ENCODE assay signal across 10 cellular contexts in genomic region chr10:102620615-102621417, GRCh38. TPM values are rescaled to one million over a fixed set of nuclear protein-coding genes. Genes with fewer than 3 reads are reported as not detected.
A peak's percentile ranks its signal among the peaks of the same experiment; 100 is the strongest.
DNase-seq lines count a peak whose midpoint lies in the region; ATAC-seq and TF ChIP-seq lines count a peak whose summit lies in the region.
"Had no signal": no experiment of that assay in that cellular context is flagged by ENCODE, and none has a peak within 500 bp of the region (broad histone marks: within the 10 kb centered on the region; RNA-seq: fewer than 3 reads in every experiment).

No MANE protein-coding gene starts in this region.

- peak overlapping the region; percentile 7 for H3K4me2 ChIP-seq in Loucy (ENCODE audit: low read depth, low read length, poor library complexity, severe bottlenecking)

- no peaks in the 10 kb centered on the region for H3K9me2 ChIP-seq in Loucy (replicated peaks; ENCODE audit: low read depth, low read length)

- H3K27me3 ChIP-seq in Loucy (ENCODE audit: insufficient read depth, low read length, poor library complexity, severe bottlenecking): no peaks in the 10 kb centered on the region
- no peaks in the 10 kb centered on the region for H3K27me3 ChIP-seq in dorsolateral prefrontal cortex
- H3K27me3 ChIP-seq in lower lobe of right lung (ENCODE audit: low read depth): no peaks in the 10 kb centered on the region
- no peaks in the 10 kb centered on the region for H3K27me3 ChIP-seq in stomach

- TF ChIP-seq CTCF in Loucy (conservative IDR thresholded peaks at IDR 0.05; ENCODE audit: low read length): no peak
- TF ChIP-seq CTCF in dorsolateral prefrontal cortex (IDR thresholded peaks at IDR 0.05 in 54 of 56, conservative IDR thresholded peaks at IDR 0.05 in 2 of 56; ENCODE audit: low read depth in 1 of 56, partially characterized antibody in 56 of 56): no peak
- TF ChIP-seq CTCF in lower lobe of right lung (IDR thresholded peaks at IDR 0.05): no peak
- TF ChIP-seq CTCF in stomach (IDR thresholded peaks at IDR 0.05): no peak

- H3K9me3 Mint-ChIP-seq in activated naive CD4-positive, alpha-beta T cell treated with anti-CD3 and anti-CD28 coated beads, Interleukin-2, amount 10 ng/mL, durations not matched to agents 7 days and 5 days: no peaks in the 10 kb centered on the region

- CTCF ChIA-PET in activated naive CD4-positive, alpha-beta T cell treated with anti-CD3 and anti-CD28 coated beads, Interleukin-2, amount 10 ng/mL, durations not matched to agents 7 days and 5 days (lab: Charles Lee): no interaction called here

- no peaks in the 10 kb centered on the region for H3K4me1 Mint-ChIP-seq in activated naive CD4-positive, alpha-beta T cell treated with anti-CD3 and anti-CD28 coated beads, Interleukin-2, amount 10 ng/mL, durations not matched to agents 7 days and 5 days

- peak overlapping the region in 58 of 59 donors; percentile 30 to 94 (median 85) for H3K27ac ChIP-seq in dorsolateral prefrontal cortex
- peak overlapping the region; percentile 70 for H3K27ac ChIP-seq in lower lobe of right lung
- H3K27ac ChIP-seq in stomach: peak overlapping the region; percentile 23 to 69 (median 57)

- no peak overlapping the region for H3K27ac Mint-ChIP-seq in activated naive CD4-positive, alpha-beta T cell treated with anti-CD3 and anti-CD28 coated beads, Interleukin-2, amount 10 ng/mL, durations not matched to agents 7 days and 5 days

- peaks cover 4% of the 10 kb centered on the region; the same call in 1 of the 2 replicates for H3F3A ChIP-seq in Loucy (ENCODE audit: low read depth)

- H3K4me3 ChIP-seq in Loucy (ENCODE audit: low read length, poor library complexity, severe bottlenecking): no peak overlapping the region
- H3K4me3 ChIP-seq in dorsolateral prefrontal cortex: no peak overlapping the region
- no peak overlapping the region for H3K4me3 ChIP-seq in lower lobe of right lung
- H3K4me3 ChIP-seq in stomach: no peak overlapping the region

- H3K4me1 ChIP-seq in Loucy (ENCODE audit: insufficient read depth, low read length, poor library complexity, severe bottlenecking) (peaks cover 34% of the 10 kb centered on the region), lower lobe of right lung (peaks cover 71% of the 10 kb centered on the region), stomach (peaks cover 31 to 69% (median 58%) of the 10 kb centered on the region in 4 donors)

- H3K79me2 ChIP-seq in Loucy (ENCODE audit: insufficient read depth, low read length): no peaks in the 10 kb centered on the region

- H3K9me3 ChIP-seq in Loucy (ENCODE audit: insufficient read depth, low read depth, low read length) (no peaks in the 10 kb centered on the region), lower lobe of right lung (no peaks in the 10 kb centered on the region), stomach (no peaks in the 10 kb centered on the region)

- TF ChIP-seq EP300 in stomach (IDR thresholded peaks at IDR 0.05): no peak

- no peak for TF ChIP-seq POLR2A in stomach (IDR thresholded peaks at IDR 0.05)

- no peak overlapping the region for H2AFZ ChIP-seq in Loucy (ENCODE audit: low read length)

- 60 to 75% (median 69%) methylated on average over 10 to 14 of the region's 14 CpGs for WGBS in stomach, 5 donors

- H3K9ac ChIP-seq in Loucy (ENCODE audit: low read depth, low read length, poor library complexity, severe bottlenecking): peak overlapping the region; percentile 40

- H3K27me3 Mint-ChIP-seq in activated naive CD4-positive, alpha-beta T cell treated with anti-CD3 and anti-CD28 coated beads, Interleukin-2, amount 10 ng/mL, durations not matched to agents 7 days and 5 days: no peaks in the 10 kb centered on the region

- peaks cover 7% of the 10 kb centered on the region for H3K36me3 Mint-ChIP-seq in activated naive CD4-positive, alpha-beta T cell treated with anti-CD3 and anti-CD28 coated beads, Interleukin-2, amount 10 ng/mL, durations not matched to agents 7 days and 5 days

- DNase-seq in dorsolateral prefrontal cortex: peak in 1 of 10 donors; percentile 28
- DNase-seq in lower lobe of right lung: peak; percentile 39
- DNase-seq in stomach: no peak
- DNase-seq in NCI-H1092 (lab: John Stamatoyannopoulos, UW): no peak
- DNase-seq in activated naive CD4-positive, alpha-beta T cell treated with anti-CD3 and anti-CD28 coated beads, Interleukin-2, amount 10 ng/mL, durations not matched to agents 7 days and 5 days: no peak
- no peak for DNase-seq in UCSD-AML1 (lab: John Stamatoyannopoulos, UW; ENCODE audit: unreplicated experiment)
- DNase-seq: NCI-H187 treated with DMSO at 0.1 percent for 48 hours; stimulated activated CD4-positive, alpha-beta T cell treated with anti-CD3 and anti-CD28 coated beads, Interleukin-4, amount 100 ng/mL, for 1 hour had no signal

- H3K4me3 Mint-ChIP-seq in activated naive CD4-positive, alpha-beta T cell treated with anti-CD3 and anti-CD28 coated beads, Interleukin-2, amount 10 ng/mL, durations not matched to agents 7 days and 5 days: no peak overlapping the region

- no peaks in the 10 kb centered on the region for H4K20me1 ChIP-seq in Loucy (ENCODE audit: insufficient read depth, low read length, poor library complexity, severe bottlenecking)

- ATAC-seq in lower lobe of right lung: peak; percentile 9 to 11
- ATAC-seq in GM21786 (IDR thresholded peaks at IDR 0.05; ENCODE audit: unreplicated experiment): no peak

- intact Hi-C loops in dorsolateral prefrontal cortex (cut with DNase I): no loop called here
- intact Hi-C loops in lower lobe of right lung (cut with DNase I): no loop called here
- intact Hi-C loops in stomach (cut with DNase I; ENCODE audit: low total_unique reads): no loop called here

- peaks cover 17% of the 10 kb centered on the region; the same call in 1 of the 2 replicates for H3K36me3 ChIP-seq in Loucy (ENCODE audit: insufficient read depth, low read length)
- peaks cover 25% of the 10 kb centered on the region for H3K36me3 ChIP-seq in lower lobe of right lung
- peaks cover 12 to 37% (median 33%) of the 10 kb centered on the region in 4 donors for H3K36me3 ChIP-seq in stomach

RNA-seq across cellular contexts. Expression of gene TRIM8, which starts 23.5 kb away (rescaled TPM):
- total RNA-seq in dorsolateral prefrontal cortex (100 to 1,000 TPM in 118 of 120 experiments, 10 to 100 TPM in 2; 95.2 to 308 (median 133) TPM), lower lobe of right lung (142 TPM), stomach (100 to 1,000 TPM in 3 of 5 donors, 10 to 100 TPM in 2; 40.0 to 253 (median 149) TPM)
- 10 to 100 TPM; 45.6 to 83.2 (median 68.4) TPM for polyA plus RNA-seq in stomach
